ENCODE assay signal across 1 cellular context in the genomic region with DNA sequence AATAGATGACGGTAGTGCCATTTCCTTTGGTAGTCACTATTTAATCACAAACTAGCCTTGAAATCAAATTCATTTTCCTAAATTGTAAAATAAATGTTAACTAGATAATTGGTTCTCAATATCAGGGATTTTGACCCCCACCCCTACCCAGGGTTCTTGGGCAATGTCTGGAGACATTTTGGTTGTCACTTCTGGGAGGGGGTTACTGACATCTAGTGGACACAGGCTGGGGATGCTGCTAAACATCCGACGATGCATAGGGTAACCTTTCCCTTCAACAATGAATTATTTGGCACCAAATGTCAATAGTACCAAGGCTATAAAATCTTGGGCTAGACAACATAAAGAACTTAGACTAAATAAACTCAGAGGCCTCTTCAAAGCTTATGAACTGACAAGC.
TF ChIP-seq lines count a peak whose summit lies in the region.

No MANE protein-coding gene starts in this region.

TF ChIP-seq in GM23338, 12 proteins besides CTCF, POLR2A, EP300 and RAD21 (continued from another document):
- TF ChIP-seq, protein P1, sequence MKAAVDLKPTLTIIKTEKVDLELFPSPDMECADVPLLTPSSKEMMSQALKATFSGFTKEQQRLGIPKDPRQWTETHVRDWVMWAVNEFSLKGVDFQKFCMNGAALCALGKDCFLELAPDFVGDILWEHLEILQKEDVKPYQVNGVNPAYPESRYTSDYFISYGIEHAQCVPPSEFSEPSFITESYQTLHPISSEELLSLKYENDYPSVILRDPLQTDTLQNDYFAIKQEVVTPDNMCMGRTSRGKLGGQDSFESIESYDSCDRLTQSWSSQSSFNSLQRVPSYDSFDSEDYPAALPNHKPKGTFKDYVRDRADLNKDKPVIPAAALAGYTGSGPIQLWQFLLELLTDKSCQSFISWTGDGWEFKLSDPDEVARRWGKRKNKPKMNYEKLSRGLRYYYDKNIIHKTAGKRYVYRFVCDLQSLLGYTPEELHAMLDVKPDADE (IDR thresholded peaks at IDR 0.05) = no peak
- no peak for TF ChIP-seq JUNB (IDR thresholded peaks at IDR 0.05; ENCODE audit: unreplicated experiment)
